In genomic region chr10:110422548-110422947, GRCh38 we compare ENCODE assay signal across 19 cellular contexts.
DNase-seq lines count a peak whose midpoint lies in the region; ATAC-seq and TF ChIP-seq lines count a peak whose summit lies in the region.
"Had no signal": no experiment of that assay in that cellular context is flagged by ENCODE, and none has a peak within 500 bp of the region (broad histone marks: within the 10 kb centered on the region; RNA-seq: fewer than 3 reads in every experiment).

No MANE protein-coding gene starts in this region.

- no CpG with 5 or more reads among the region's 2 CpGs for WGBS in H9 (ENCODE audit: extremely low coverage, insufficient read length, low lambda C conversion rate)

- H3K79me2 ChIP-seq in H9 (ENCODE audit: insufficient read depth, low read length) = no peaks in the 10 kb centered on the region

- H3K4me3 Mint-ChIP-seq in H9 = no peak overlapping the region
- no peak overlapping the region for H3K4me3 Mint-ChIP-seq in WTC11
- no peak overlapping the region for H3K4me3 Mint-ChIP-seq in osteocyte (ENCODE audit: unreplicated experiment)
- H3K4me3 Mint-ChIP-seq: HFFc6 had no signal

- no peak overlapping the region for H3K56ac ChIP-seq in H9 (ENCODE audit: insufficient read length, low read depth, low read length)

- H3K9me3 Mint-ChIP-seq in H9 = no peaks in the 10 kb centered on the region
- H3K9me3 Mint-ChIP-seq in WTC11 = no peaks in the 10 kb centered on the region
- H3K9me3 Mint-ChIP-seq in osteocyte (ENCODE audit: unreplicated experiment) = no peaks in the 10 kb centered on the region
- H3K9me3 Mint-ChIP-seq: HFFc6 had no signal

- no peak overlapping the region for H3K4ac ChIP-seq in H9 (ENCODE audit: low read depth, low read length)

- no peak overlapping the region for H2AFZ ChIP-seq in H9 (ENCODE audit: low read length)

- H4K91ac ChIP-seq in H9 (ENCODE audit: insufficient read length, low read depth, low read length) = peak overlapping the region; percentile 59

- H3K4me2 ChIP-seq in H9 (ENCODE audit: insufficient read depth, insufficient read length, low read length) = no peak overlapping the region

- no peak overlapping the region for H2BK5ac ChIP-seq in H9 (ENCODE audit: insufficient read length, low read length)

- peak overlapping the region in 2 of 3 experiments; percentile 61 to 91; a peak in 2 of 7 replicates for H3K27ac Mint-ChIP-seq in H9
- no peak overlapping the region for H3K27ac Mint-ChIP-seq in WTC11
- H3K27ac Mint-ChIP-seq in osteocyte (ENCODE audit: unreplicated experiment) = peak overlapping the region; percentile 13
- H3K27ac Mint-ChIP-seq: HFFc6 had no signal

- peak; percentile 38 for DNase-seq in NK-92 treated with Interleukin-12 subunit alpha and Interleukin-12 subunit beta, amount 100 ng/mL, for 24 hours (lab: John Stamatoyannopoulos, UW)
- DNase-seq in NK-92 (lab: John Stamatoyannopoulos, UW; ENCODE audit: unreplicated experiment) (no peak), H9 (no peak), WTC11 (ENCODE audit: low spot score) (no peak), osteocyte (ENCODE audit: extremely low spot score, unreplicated experiment) (no peak), T-helper 2 cell (no peak), DMS53 treated with DMSO at 0.1 percent for 48 hours (lab: John Stamatoyannopoulos, UW; ENCODE audit: unreplicated experiment) (no peak)
- no peak for DNase-seq in activated CD4-positive, CD25-positive, alpha-beta regulatory T cell (lab: John Stamatoyannopoulos, UW)
- DNase-seq: C1 segment of cervical spinal cord, EL, HFFc6, NCI-H1092 treated with DMSO at 0.1 percent for 48 hours, NCI-H1694 treated with DMSO at 0.1 percent for 48 hours, NCI-H2107, NCI-H524, PC-3, SJCRH30 had no signal

- H2AK5ac ChIP-seq in H9 (ENCODE audit: insufficient read length, low read length) = no peak overlapping the region

- H4K8ac ChIP-seq in H9 (replicated peaks; ENCODE audit: insufficient read length, low read depth, low read length) = no peak overlapping the region

- H3T11ph ChIP-seq in H9 (ENCODE audit: low read length) = no peak overlapping the region

- peaks cover 24 to 32% of the 10 kb centered on the region in 2 experiments for H3K4me1 Mint-ChIP-seq in H9
- peaks cover 36% of the 10 kb centered on the region for H3K4me1 Mint-ChIP-seq in WTC11
- peaks cover 49% of the 10 kb centered on the region for H3K4me1 Mint-ChIP-seq in osteocyte (ENCODE audit: unreplicated experiment)

- H3K36me3 Mint-ChIP-seq in H9 (ENCODE audit: insufficient read depth in 1 of 3, low read depth in 3 of 3) (no peaks in the 10 kb centered on the region), WTC11 (no peaks in the 10 kb centered on the region), osteocyte (ENCODE audit: unreplicated experiment) (no peaks in the 10 kb centered on the region)

- H4K20me1 ChIP-seq in H9 (ENCODE audit: control insufficient read depth, insufficient read depth, insufficient read length) = no peaks in the 10 kb centered on the region

- no peak overlapping the region for H2BK12ac ChIP-seq in H9 (ENCODE audit: insufficient read length, low read depth, low read length)

- H3K9me3 ChIP-seq in H9 (ENCODE audit: control insufficient read depth, low read depth, low read length) = no peaks in the 10 kb centered on the region
- H3K9me3 ChIP-seq: SJCRH30 had no signal

- H2BK120ac ChIP-seq in H9 (ENCODE audit: low read depth, low read length, poor library complexity, severe bottlenecking) = no peak overlapping the region

- H3K27me3 ChIP-seq in H9 (ENCODE audit: insufficient read depth, low read length) = no peaks in the 10 kb centered on the region
- H3K27me3 ChIP-seq: SJCRH30 had no signal

- H3K27ac ChIP-seq in H9 (ENCODE audit: insufficient read length, low read depth, low read length) = no peak overlapping the region
- H3K27ac ChIP-seq: 22Rv1, SJCRH30 had no signal

- H3K14ac ChIP-seq in H9 (ENCODE audit: insufficient read depth, low read length) = no peak overlapping the region

- H2BK15ac ChIP-seq in H9 (ENCODE audit: low read depth, low read length) = no peak overlapping the region

- no peak overlapping the region for H3K23ac ChIP-seq in H9 (ENCODE audit: insufficient read length, low read depth, low read length)

- POLR2A ChIA-PET in WTC11 (lab: Charles Lee) = interaction anchor here (0.6 kb wide), 1 partner anchor 28 kb away, joined by 3 read pairs; no protein-coding TSS in a partner anchor

- no peak overlapping the region for H3K18ac ChIP-seq in H9 (ENCODE audit: insufficient read length, low read depth, low read length)

- no peak overlapping the region for H4K5ac ChIP-seq in H9 (ENCODE audit: insufficient read length, low read depth, low read length)

- no peaks in the 10 kb centered on the region for H3K79me1 ChIP-seq in H9 (ENCODE audit: insufficient read depth, low read depth, low read length, poor library complexity, severe bottlenecking)

- peaks cover 8% of the 10 kb centered on the region; the same call in 1 of the 2 replicates for H3K4me1 ChIP-seq in H9 (ENCODE audit: insufficient read depth, low read length)

- H2BK20ac ChIP-seq in H9 (ENCODE audit: low read depth, low read length, poor library complexity, severe bottlenecking) = no peak overlapping the region

- TF ChIP-seq CTCF in H9 (conservative IDR thresholded peaks at IDR 0.05) (no peak), WTC11 (IDR thresholded peaks at IDR 0.05) (no peak), osteocyte (IDR thresholded peaks at IDR 0.05) (no peak)

- no peaks in the 10 kb centered on the region for H3K23me2 ChIP-seq in H9 (ENCODE audit: insufficient read length, low read depth, low read length, poor library complexity, severe bottlenecking)

- no peaks in the 10 kb centered on the region for H3K27me3 Mint-ChIP-seq in H9 (ENCODE audit: low read depth)
- H3K27me3 Mint-ChIP-seq in WTC11 (ENCODE audit: low read depth) = no peaks in the 10 kb centered on the region; the same call in 1 of the 2 replicates
- no peaks in the 10 kb centered on the region for H3K27me3 Mint-ChIP-seq in osteocyte (ENCODE audit: unreplicated experiment)

- peak; percentile 35; the same call in 1 of the 2 replicates for ATAC-seq in WTC11
- ATAC-seq: HepG2, PC-3 had no signal

- no peak overlapping the region for H3K9ac ChIP-seq in H9 (ENCODE audit: extremely low read depth, insufficient read length, low read length)

- CTCF ChIA-PET in WTC11 (lab: Charles Lee) = interaction anchor here (0.7 to 1.2 kb wide), 3 partner anchors 9 to 68 kb away, joined by 3 to 7 read pairs (median 5); no protein-coding TSS in a partner anchor

TF ChIP-seq in WTC11, 78 proteins besides CTCF, POLR2A, EP300 and RAD21 (continues in another document):
- TF ChIP-seq OVOL2 (CRISPR knock-in tag; IDR thresholded peaks at IDR 0.05; ENCODE audit: borderline replicate concordance) (no peak), EMX1 (CRISPR knock-in tag; IDR thresholded peaks at IDR 0.05) (no peak), MLX (CRISPR knock-in tag; IDR thresholded peaks at IDR 0.05) (no peak), USF1 (CRISPR knock-in tag; IDR thresholded peaks at IDR 0.05) (no peak), E2F5 (CRISPR knock-in tag; IDR thresholded peaks at IDR 0.05) (no peak), ETV6 (CRISPR knock-in tag; IDR thresholded peaks at IDR 0.05) (no peak), CREM (CRISPR knock-in tag; IDR thresholded peaks at IDR 0.05) (no peak), ESRRA (CRISPR knock-in tag; IDR thresholded peaks at IDR 0.05; ENCODE audit: borderline replicate concordance) (no peak), ZNF671 (CRISPR knock-in tag; IDR thresholded peaks at IDR 0.05) (no peak)
